Comparison of ENCODE assay signal across 10 cellular contexts in genomic region chr16:20910781-20911321, GRCh38. TPM values are rescaled to one million over a fixed set of nuclear protein-coding genes. Genes with fewer than 3 reads are reported as not detected.
A peak's percentile ranks its signal among the peaks of the same experiment; 100 is the strongest.
DNase-seq lines count a peak whose midpoint lies in the region; ATAC-seq and TF ChIP-seq lines count a peak whose summit lies in the region.
"Had no signal": no experiment of that assay in that cellular context is flagged by ENCODE, and none has a peak within 500 bp of the region (broad histone marks: within the 10 kb centered on the region; RNA-seq: fewer than 3 reads in every experiment).

No MANE protein-coding gene starts in this region.

- TF ChIP-seq CTCF in AG09309 (IDR thresholded peaks at IDR 0.05; ENCODE audit: control insufficient read depth, insufficient read depth, low read depth, low read length, missing control alignments) (no peak), cardiac fibroblast (IDR thresholded peaks at IDR 0.05; ENCODE audit: low read depth, low read length) (no peak), lung (IDR thresholded peaks at IDR 0.05; ENCODE audit: control extremely low read depth, extremely low read depth) (no peak), dorsolateral prefrontal cortex (IDR thresholded peaks at IDR 0.05 in 54 of 56, conservative IDR thresholded peaks at IDR 0.05 in 2 of 56; ENCODE audit: low read depth in 1 of 56, partially characterized antibody in 56 of 56) (no peak)

- H3K27ac ChIP-seq in lung (ENCODE audit: low read depth in 1 of 2, low read length in 1 of 2) (peak overlapping the region; percentile 83 to 86), dorsolateral prefrontal cortex (peak overlapping the region in 10 of 59 donors; percentile 7 to 70 (median 30))

- H3K27me3 ChIP-seq in lung (ENCODE audit: control insufficient read depth, insufficient read depth) (no peaks in the 10 kb centered on the region), dorsolateral prefrontal cortex (no peaks in the 10 kb centered on the region)

- DNase-seq in AG09309 (ENCODE audit: low read depth) (peak; percentile 93), NCI-H460 (ENCODE audit: extremely low read depth, low read depth) (peak; percentile 21), cardiac fibroblast (ENCODE audit: low read depth in 2 of 2) (peak; percentile 89 to 96), lung (ENCODE audit: low spot score) (no peak), NCI-H748 (lab: John Stamatoyannopoulos, UW; ENCODE audit: unreplicated experiment) (no peak), dorsolateral prefrontal cortex (no peak)
- DNase-seq: endodermal cell, NCI-H2081 had no signal

- H3K36me3 ChIP-seq in lung (ENCODE audit: control insufficient read depth in 2 of 2, insufficient read depth in 2 of 2, low read length in 2 of 2), result peaks cover 0 to 2% of the 10 kb centered on the region in 2 donors

- H3K4me3 ChIP-seq in AG09309 (ENCODE audit: control insufficient read depth, low read depth, low read length), result no peak overlapping the region
- no peak overlapping the region for H3K4me3 ChIP-seq in cardiac fibroblast (replicated peaks in 1 of 2; ENCODE audit: low read depth in 2 of 2, low read length in 2 of 2)
- H3K4me3 ChIP-seq in lung, result no peak overlapping the region
- H3K4me3 ChIP-seq in dorsolateral prefrontal cortex, result no peak overlapping the region

- H3K4me1 ChIP-seq in lung (ENCODE audit: control insufficient read depth in 2 of 2, insufficient read depth in 2 of 2, low read length in 2 of 2), result peaks cover 14 to 22% of the 10 kb centered on the region in 2 donors

- TF ChIP-seq POLR2A in GM18505 (IDR thresholded peaks at IDR 0.05; ENCODE audit: borderline replicate concordance, extremely low read depth, insufficient read depth, insufficient read length), result no peak

- 13 to 16% methylated on average over 2 of the region's 2 CpGs for WGBS in lung, 2 donors

- intact Hi-C loops in dorsolateral prefrontal cortex (cut with DNase I), result no loop called here

- no peaks in the 10 kb centered on the region for H3K9me3 ChIP-seq in lung (ENCODE audit: control insufficient read depth in 2 of 2, insufficient read depth in 1 of 2, low read length in 1 of 2)

- peak; percentile 73 for ATAC-seq in lung (ENCODE audit: insufficient read depth, low FRiP score)
- no peak for ATAC-seq in HG03108 (IDR thresholded peaks at IDR 0.05; ENCODE audit: unreplicated experiment)
- ATAC-seq in GM18505 (IDR thresholded peaks at IDR 0.05; ENCODE audit: unreplicated experiment), result no peak

RNA-seq across cellular contexts. Expression of gene LYRM1, which starts 10.3 kb away (rescaled TPM):
- 72.7 and 74.2 TPM in 2 replicates for total RNA-seq in NCI-H460 (2014; rRNA removed; shearing (Covaris generic))
- polyA plus RNA-seq in NCI-H460 (2014; cell fraction: nucleus; rRNA removed), result 36.4 and 60.3 TPM in 2 replicates
- total RNA-seq in lung (10 to 100 TPM; 27.8 to 29.8 TPM), dorsolateral prefrontal cortex (10 to 100 TPM; 15.4 to 38.4 (median 24.8) TPM)
- 10 to 100 TPM; 32.5 to 50.5 TPM for polyA plus RNA-seq in lung

RNA-seq across cellular contexts. Expression of gene DCUN1D3, which starts 10.7 kb away (rescaled TPM):
- 10.0 and 10.1 TPM in 2 replicates for total RNA-seq in NCI-H460 (2014; rRNA removed; shearing (Covaris generic))
- polyA plus RNA-seq in NCI-H460 (2014; cell fraction: nucleus; rRNA removed), result 2.8 and 4.0 TPM in 2 replicates
- total RNA-seq in lung (10 to 100 TPM; 12.2 to 27.8 TPM), dorsolateral prefrontal cortex (10 to 100 TPM in 119 of 120 experiments, 1 to 10 TPM in 1; 9.7 to 23.3 (median 14.8) TPM)
- 1 to 10 TPM; 6.1 to 6.6 TPM for polyA plus RNA-seq in lung

Comparison
In these comparisons a context has a peak if more than half of its experiments do, and no peak if none do; other contexts are left out.
1. DNase-seq: peak in AG09309 (single experiment), NCI-H460 (single experiment) and cardiac fibroblast (2 of 2); none in lung (single experiment), NCI-H748 (single experiment) and dorsolateral prefrontal cortex (0 of 10).